In genomic region chr1:236311040-236311439, GRCh38 we compare ENCODE assay signal across 28 cellular contexts. TPM values are rescaled to one million over a fixed set of nuclear protein-coding genes. Genes with fewer than 3 reads are reported as not detected.
A peak's percentile ranks its signal among the peaks of the same experiment; 100 is the strongest.
DNase-seq lines count a peak whose midpoint lies in the region; ATAC-seq and TF ChIP-seq lines count a peak whose summit lies in the region.
"Had no signal": no experiment of that assay in that cellular context is flagged by ENCODE, and none has a peak within 500 bp of the region (broad histone marks: within the 10 kb centered on the region; RNA-seq: fewer than 3 reads in every experiment).

No MANE protein-coding gene starts in this region.

- ATAC-seq in activated CD8-positive, alpha-beta T cell treated with anti-CD3 and anti-CD28 coated beads for 36 hours = no peak
- no peak for ATAC-seq in activated CD8-positive, alpha-beta T cell treated with anti-CD3 and anti-CD28 coated beads, Interleukin-2, amount 10 ng/mL, durations not matched to agents 7 days and 5 days
- no peak for ATAC-seq in GM23338
- no peak for ATAC-seq in HG02973 (IDR thresholded peaks at IDR 0.05; ENCODE audit: unreplicated experiment)
- ATAC-seq: activated T-cell treated with anti-CD3 and anti-CD28 coated beads, Interleukin-2, amount 50 U/mL, for 4 hours; foreskin keratinocyte; natural killer cell treated with Interleukin-12 subunit alpha and Interleukin-12 subunit beta and Interleukin-15 and Interleukin-18, amount 100 ng/mL, for 72 hours; stimulated activated naive B cell treated with anti-CD40 and anti-IgM and Interleukin-4, amounts not matched to agents 10 μg/mL and 1 μg/mL and 100 μg/mL, for 72 hours had no signal

- no peak overlapping the region for H3K9ac ChIP-seq in neural progenitor cell
- H3K9ac ChIP-seq: parathyroid adenoma had no signal

- peaks cover 2% of the 10 kb centered on the region for H3K27me3 Mint-ChIP-seq in activated CD8-positive, alpha-beta T cell treated with anti-CD3 and anti-CD28 coated beads for 36 hours
- H3K27me3 Mint-ChIP-seq in activated CD8-positive, alpha-beta T cell treated with anti-CD3 and anti-CD28 coated beads, Interleukin-2, amount 10 ng/mL, durations not matched to agents 7 days and 5 days (ENCODE audit: low read depth) = no peaks in the 10 kb centered on the region
- H3K27me3 Mint-ChIP-seq in GM23338 (ENCODE audit: insufficient read depth, low read depth, poor library complexity) (peaks cover 5% of the 10 kb centered on the region), neural progenitor cell (ENCODE audit: insufficient read depth, low read depth) (peaks cover 2% of the 10 kb centered on the region)

- H3F3A ChIP-seq in GM23338 (replicated peaks; ENCODE audit: low read depth) (no peaks in the 10 kb centered on the region), neural progenitor cell (ENCODE audit: low read depth) (no peaks in the 10 kb centered on the region)

- H3K9me3 ChIP-seq in neural progenitor cell (ENCODE audit: low read depth) = no peaks in the 10 kb centered on the region
- H3K9me3 ChIP-seq: left ventricle myocardium inferior had no signal

- POLR2A ChIA-PET in activated CD8-positive, alpha-beta T cell treated with anti-CD3 and anti-CD28 coated beads for 36 hours (lab: Charles Lee) = no interaction called here
- POLR2A ChIA-PET in activated CD8-positive, alpha-beta T cell treated with anti-CD3 and anti-CD28 coated beads, Interleukin-2, amount 10 ng/mL, durations not matched to agents 7 days and 5 days (lab: Charles Lee) = no interaction called here

- H3K4me2 ChIP-seq in GM23338 (no peak overlapping the region), neural progenitor cell (no peak overlapping the region)

- no peak overlapping the region for H3K4me3 Mint-ChIP-seq in activated CD8-positive, alpha-beta T cell treated with anti-CD3 and anti-CD28 coated beads for 36 hours
- H3K4me3 Mint-ChIP-seq in activated CD8-positive, alpha-beta T cell treated with anti-CD3 and anti-CD28 coated beads, Interleukin-2, amount 10 ng/mL, durations not matched to agents 7 days and 5 days = no peak overlapping the region
- H3K4me3 Mint-ChIP-seq in GM23338 = no peak overlapping the region
- no peak overlapping the region for H3K4me3 Mint-ChIP-seq in neural progenitor cell
- H3K4me3 Mint-ChIP-seq: activated T-cell treated with anti-CD3 and anti-CD28 coated beads, Interleukin-2, amount 50 U/mL, for 4 hours; CD4-positive, alpha-beta T cell; mesothelial cell of epicardium; natural killer cell treated with Interleukin-12 subunit alpha and Interleukin-12 subunit beta and Interleukin-15 and Interleukin-18, amount 100 ng/mL, for 72 hours; stimulated activated naive B cell treated with anti-CD40 and anti-IgM and Interleukin-4, amounts not matched to agents 10 μg/mL and 1 μg/mL and 100 μg/mL, for 72 hours had no signal

- no peak overlapping the region for H3K27ac Mint-ChIP-seq in activated CD8-positive, alpha-beta T cell treated with anti-CD3 and anti-CD28 coated beads for 36 hours
- no peak overlapping the region for H3K27ac Mint-ChIP-seq in activated CD8-positive, alpha-beta T cell treated with anti-CD3 and anti-CD28 coated beads, Interleukin-2, amount 10 ng/mL, durations not matched to agents 7 days and 5 days
- H3K27ac Mint-ChIP-seq in GM23338 = no peak overlapping the region
- H3K27ac Mint-ChIP-seq in neural progenitor cell = no peak overlapping the region
- H3K27ac Mint-ChIP-seq: CD4-positive, alpha-beta T cell; mesothelial cell of epicardium; natural killer cell treated with Interleukin-12 subunit alpha and Interleukin-12 subunit beta and Interleukin-15 and Interleukin-18, amount 100 ng/mL, for 72 hours; stimulated activated naive B cell treated with anti-CD40 and anti-IgM and Interleukin-4, amounts not matched to agents 10 μg/mL and 1 μg/mL and 100 μg/mL, for 72 hours had no signal

- no peaks in the 10 kb centered on the region for H3K9me3 Mint-ChIP-seq in activated CD8-positive, alpha-beta T cell treated with anti-CD3 and anti-CD28 coated beads for 36 hours
- no peaks in the 10 kb centered on the region for H3K9me3 Mint-ChIP-seq in activated CD8-positive, alpha-beta T cell treated with anti-CD3 and anti-CD28 coated beads, Interleukin-2, amount 10 ng/mL, durations not matched to agents 7 days and 5 days (ENCODE audit: insufficient read depth)
- H3K9me3 Mint-ChIP-seq in GM23338 = no peaks in the 10 kb centered on the region
- H3K9me3 Mint-ChIP-seq in neural progenitor cell = no peaks in the 10 kb centered on the region
- H3K9me3 Mint-ChIP-seq: activated T-cell treated with anti-CD3 and anti-CD28 coated beads, Interleukin-2, amount 50 U/mL, for 4 hours; CD4-positive, alpha-beta T cell; mesothelial cell of epicardium; natural killer cell treated with Interleukin-12 subunit alpha and Interleukin-12 subunit beta and Interleukin-15 and Interleukin-18, amount 100 ng/mL, for 72 hours; stimulated activated naive B cell treated with anti-CD40 and anti-IgM and Interleukin-4, amounts not matched to agents 10 μg/mL and 1 μg/mL and 100 μg/mL, for 72 hours had no signal

- no peaks in the 10 kb centered on the region for H3K9me2 ChIP-seq in GM23338 (ENCODE audit: insufficient read depth)

- no peaks in the 10 kb centered on the region for H4K20me1 ChIP-seq in GM23338 (replicated peaks; ENCODE audit: insufficient read depth)
- no peaks in the 10 kb centered on the region for H4K20me1 ChIP-seq in neural progenitor cell (ENCODE audit: low read depth)

- intact Hi-C loops in activated CD8-positive, alpha-beta T cell treated with anti-CD3 and anti-CD28 coated beads for 36 hours (cut with micrococcal nuclease) = no loop called here

- H3K4me1 ChIP-seq in GM23338 (ENCODE audit: insufficient read depth) (peaks cover 8% of the 10 kb centered on the region; the same call in 1 of the 2 replicates), neural progenitor cell (peaks cover 6% of the 10 kb centered on the region)
- H3K4me1 ChIP-seq: foreskin keratinocyte, left ventricle myocardium inferior had no signal

- H3K27ac ChIP-seq in GM23338 (ENCODE audit: low read depth) = no peak overlapping the region
- no peak overlapping the region for H3K27ac ChIP-seq in neural progenitor cell
- H3K27ac ChIP-seq: dorsolateral prefrontal cortex, epithelial cell of prostate, foreskin keratinocyte, HL-60, left ventricle myocardium inferior, parathyroid adenoma had no signal

- peak; percentile 5 for DNase-seq in activated CD8-positive, alpha-beta T cell treated with anti-CD3 and anti-CD28 coated beads for 36 hours
- no peak for DNase-seq in activated CD8-positive, alpha-beta T cell treated with anti-CD3 and anti-CD28 coated beads, Interleukin-2, amount 10 ng/mL, durations not matched to agents 7 days and 5 days
- no peak for DNase-seq in GM23338 (ENCODE audit: low spot score)
- peak; percentile 3 for DNase-seq in RPMI7951 (ENCODE audit: low read depth)
- DNase-seq in neural progenitor cell (ENCODE audit: low spot score) = peak; percentile 18
- no peak for DNase-seq in NCI-H1930 (lab: John Stamatoyannopoulos, UW)
- no peak for DNase-seq in NCI-H1092 treated with DMSO at 0.1 percent for 48 hours (lab: John Stamatoyannopoulos, UW)
- DNase-seq: activated CD8-positive, alpha-beta memory T cell treated with anti-CD3 and anti-CD28 coated beads for 24 hours; activated naive CD4-positive, alpha-beta T cell treated with anti-CD3 and anti-CD28 coated beads, Interleukin-2, amount 50 U/mL, for 16 hours; activated T-cell treated with anti-CD3 and anti-CD28 coated beads, Interleukin-2, amount 50 U/mL, for 4 hours; aorta; caudate nucleus; CD4-positive, alpha-beta T cell; dorsolateral prefrontal cortex; foreskin keratinocyte; IMR-90; left ventricle myocardium inferior; MM.1S; NCI-H1694; SHP77; stimulated activated naive B cell treated with anti-CD40 and anti-IgM and Interleukin-4, amounts not matched to agents 10 μg/mL and 1 μg/mL and 100 μg/mL, for 72 hours; T-helper 2 cell had no signal

- H3K4me1 Mint-ChIP-seq in activated CD8-positive, alpha-beta T cell treated with anti-CD3 and anti-CD28 coated beads for 36 hours (ENCODE audit: low read depth) = no peaks in the 10 kb centered on the region
- H3K4me1 Mint-ChIP-seq in activated CD8-positive, alpha-beta T cell treated with anti-CD3 and anti-CD28 coated beads, Interleukin-2, amount 10 ng/mL, durations not matched to agents 7 days and 5 days (ENCODE audit: low read depth) = no peaks in the 10 kb centered on the region
- H3K4me1 Mint-ChIP-seq in GM23338 = peaks cover 11% of the 10 kb centered on the region
- H3K4me1 Mint-ChIP-seq in neural progenitor cell = no peaks in the 10 kb centered on the region
- H3K4me1 Mint-ChIP-seq: stimulated activated naive B cell treated with anti-CD40 and anti-IgM and Interleukin-4, amounts not matched to agents 10 μg/mL and 1 μg/mL and 100 μg/mL, for 72 hours had no signal

- CTCF ChIA-PET in activated CD8-positive, alpha-beta T cell treated with anti-CD3 and anti-CD28 coated beads for 36 hours (lab: Charles Lee) = interaction anchor here (0.6 kb wide), 1 partner anchor 21 kb away, joined by 4 read pairs; no protein-coding TSS in a partner anchor
- CTCF ChIA-PET in activated CD8-positive, alpha-beta T cell treated with anti-CD3 and anti-CD28 coated beads, Interleukin-2, amount 10 ng/mL, durations not matched to agents 7 days and 5 days (lab: Charles Lee) = no interaction called here

- TF ChIP-seq CTCF in activated CD8-positive, alpha-beta T cell treated with anti-CD3 and anti-CD28 coated beads for 36 hours (IDR thresholded peaks at IDR 0.05) = no peak
- TF ChIP-seq CTCF in GM23338 (conservative IDR thresholded peaks at IDR 0.05; ENCODE audit: low read depth in 2 of 2) (peak; percentile 9 to 34; a peak in 2 of 4 replicates), neural progenitor cell (IDR thresholded peaks at IDR 0.05) (peak; percentile 6)

- H3K36me3 ChIP-seq in GM23338 (ENCODE audit: insufficient read depth) (no peaks in the 10 kb centered on the region), neural progenitor cell (no peaks in the 10 kb centered on the region)
- H3K36me3 ChIP-seq: left ventricle myocardium inferior had no signal

- no peaks in the 10 kb centered on the region for H3K36me3 Mint-ChIP-seq in activated CD8-positive, alpha-beta T cell treated with anti-CD3 and anti-CD28 coated beads for 36 hours (ENCODE audit: low read depth)
- no peaks in the 10 kb centered on the region for H3K36me3 Mint-ChIP-seq in activated CD8-positive, alpha-beta T cell treated with anti-CD3 and anti-CD28 coated beads, Interleukin-2, amount 10 ng/mL, durations not matched to agents 7 days and 5 days (ENCODE audit: low read depth)
- no peaks in the 10 kb centered on the region for H3K36me3 Mint-ChIP-seq in GM23338 (ENCODE audit: low read depth)
- no peaks in the 10 kb centered on the region for H3K36me3 Mint-ChIP-seq in neural progenitor cell
- H3K36me3 Mint-ChIP-seq: mesothelial cell of epicardium; natural killer cell treated with Interleukin-12 subunit alpha and Interleukin-12 subunit beta and Interleukin-15 and Interleukin-18, amount 100 ng/mL, for 72 hours; stimulated activated naive B cell treated with anti-CD40 and anti-IgM and Interleukin-4, amounts not matched to agents 10 μg/mL and 1 μg/mL and 100 μg/mL, for 72 hours had no signal

- H3K27me3 ChIP-seq in GM23338 (ENCODE audit: insufficient read depth) (no peaks in the 10 kb centered on the region), neural progenitor cell (no peaks in the 10 kb centered on the region)
- H3K27me3 ChIP-seq: foreskin keratinocyte had no signal

- H2AFZ ChIP-seq in GM23338 (no peak overlapping the region), neural progenitor cell (replicated peaks) (no peak overlapping the region)
- H2AFZ ChIP-seq: parathyroid adenoma had no signal

- no peak overlapping the region for H3K4me3 ChIP-seq in GM23338
- no peak overlapping the region for H3K4me3 ChIP-seq in neural progenitor cell
- H3K4me3 ChIP-seq: dorsolateral prefrontal cortex, left ventricle myocardium inferior had no signal

- H3K79me2 ChIP-seq in GM23338 (replicated peaks; ENCODE audit: insufficient read depth) (no peaks in the 10 kb centered on the region), neural progenitor cell (ENCODE audit: low read depth) (no peaks in the 10 kb centered on the region)
- H3K79me2 ChIP-seq: parathyroid adenoma had no signal

RNA-seq across cellular contexts. Expression of gene ERO1B, which starts 29.3 kb away (rescaled TPM):
- total RNA-seq in activated CD8-positive, alpha-beta T cell treated with anti-CD3 and anti-CD28 coated beads for 36 hours = 1 to 10 TPM; 1.9 to 2.0 TPM
- 1 to 10 TPM; 1.3 to 1.6 TPM for total RNA-seq in activated CD8-positive, alpha-beta T cell treated with anti-CD3 and anti-CD28 coated beads, Interleukin-2, amount 10 ng/mL, durations not matched to agents 7 days and 5 days
- total RNA-seq in GM23338 (2014; rRNA removed; shearing (Covaris generic)) = 3.6 and 4.4 TPM in 2 replicates
- 2.4 and 2.6 TPM in 2 replicates for polyA plus RNA-seq in GM23338 (2016; fragmentation: Nextera tagmentation; extraction: Ambion mirVana)
- total RNA-seq in RPMI7951 (2014; rRNA removed; shearing (Covaris generic)) = 3.1 and 3.8 TPM in 2 replicates
- 4.4 and 6.7 TPM in 2 replicates for total RNA-seq in neural progenitor cell (ENCODE audit: low replicate concordance)

Comparison
In these comparisons a context has a peak if more than half of its experiments do, and no peak if none do; other contexts are left out.
1. DNase-seq: peak in activated CD8-positive, alpha-beta T cell treated with anti-CD3 and anti-CD28 coated beads for 36 hours (single experiment), RPMI7951 (single experiment) and neural progenitor cell (single experiment); none in activated CD8-positive, alpha-beta T cell treated with anti-CD3 and anti-CD28 coated beads, Interleukin-2, amount 10 ng/mL, durations not matched to agents 7 days and 5 days (single experiment), GM23338 (single experiment), NCI-H1930 (0 of 2) and NCI-H1092 treated with DMSO at 0.1 percent for 48 hours (single experiment).